ENCODE assay signal across 8 cellular contexts in the genomic region with DNA sequence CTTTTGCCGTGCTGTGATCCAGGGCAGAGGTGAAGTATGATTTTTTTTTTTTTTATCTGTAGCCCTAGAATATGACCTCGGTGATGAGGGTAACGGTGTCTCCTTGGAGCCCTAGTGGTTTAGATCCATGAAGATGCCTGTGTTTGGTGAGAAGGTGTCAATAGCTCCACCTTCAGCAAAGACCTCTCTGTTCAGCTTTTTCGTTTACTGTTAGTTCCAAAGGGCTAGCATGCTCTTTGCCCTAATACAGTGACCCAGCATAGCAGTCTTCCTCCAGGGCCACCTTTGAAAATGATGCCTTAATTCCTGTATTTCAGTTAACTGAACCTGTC. TPM values are rescaled to one million over a fixed set of nuclear protein-coding genes. Genes with fewer than 3 reads are reported as not detected.
DNase-seq lines count a peak whose midpoint lies in the region; ATAC-seq lines count a peak whose summit lies in the region.

No MANE protein-coding gene starts in this region.

- no peaks in the 10 kb centered on the region for H3K9me3 ChIP-seq in duodenal mucosa (ENCODE audit: control insufficient read depth in 1 of 2, low read length in 2 of 2)

- H3K4me3 ChIP-seq in duodenal mucosa (ENCODE audit: low read depth in 1 of 2, low read length in 2 of 2), result peak overlapping the region; percentile 99 to 100

- peaks cover under 1% of the 10 kb centered on the region for H3K9me3 Mint-ChIP-seq in activated CD4-positive, alpha-beta T cell treated with anti-CD3 and anti-CD28 coated beads, Interleukin-2, amount 10 ng/mL, durations not matched to agents 7 days and 5 days
- H3K9me3 Mint-ChIP-seq in natural killer cell treated with Interleukin-12 subunit alpha and Interleukin-12 subunit beta and Interleukin-15 and Interleukin-18, amount 100 ng/mL, for 72 hours, result peaks cover under 1% of the 10 kb centered on the region

- CTCF ChIA-PET in activated CD4-positive, alpha-beta T cell treated with anti-CD3 and anti-CD28 coated beads, Interleukin-2, amount 10 ng/mL, durations not matched to agents 7 days and 5 days (lab: Charles Lee), result interaction anchor here (0.5 to 1.6 kb wide), 3 partner anchors 7 to 26 kb away, joined by 3 to 5 read pairs (median 4); no protein-coding TSS in a partner anchor

- H3K4me1 Mint-ChIP-seq in activated CD4-positive, alpha-beta T cell treated with anti-CD3 and anti-CD28 coated beads, Interleukin-2, amount 10 ng/mL, durations not matched to agents 7 days and 5 days, result peaks cover 37% of the 10 kb centered on the region
- peaks cover 20 to 23% of the 10 kb centered on the region in 2 donors for H3K4me1 Mint-ChIP-seq in natural killer cell treated with Interleukin-12 subunit alpha and Interleukin-12 subunit beta and Interleukin-15 and Interleukin-18, amount 100 ng/mL, for 72 hours (ENCODE audit: low read depth in 2 of 2)

- no peak for ATAC-seq in natural killer cell treated with Interleukin-12 subunit alpha and Interleukin-12 subunit beta and Interleukin-15 and Interleukin-18, amount 100 ng/mL, for 72 hours

- peaks cover 0 to 9% of the 10 kb centered on the region in 2 donors for H3K36me3 ChIP-seq in duodenal mucosa (ENCODE audit: control insufficient read depth in 1 of 2, insufficient read depth in 2 of 2, low read length in 2 of 2)

- peaks cover 29% of the 10 kb centered on the region for H3K36me3 Mint-ChIP-seq in activated CD4-positive, alpha-beta T cell treated with anti-CD3 and anti-CD28 coated beads, Interleukin-2, amount 10 ng/mL, durations not matched to agents 7 days and 5 days (ENCODE audit: low read depth)
- H3K36me3 Mint-ChIP-seq in natural killer cell treated with Interleukin-12 subunit alpha and Interleukin-12 subunit beta and Interleukin-15 and Interleukin-18, amount 100 ng/mL, for 72 hours, result peaks cover 10% of the 10 kb centered on the region

- peak overlapping the region; percentile 93 for H3K27ac ChIP-seq in duodenal mucosa (ENCODE audit: low read depth, low read length)

- H3K27me3 ChIP-seq in duodenal mucosa (ENCODE audit: control insufficient read depth in 1 of 2, insufficient read depth in 2 of 2, low read length in 2 of 2), result no peaks in the 10 kb centered on the region

- peak overlapping the region; percentile 96 to 98 for H3K9ac ChIP-seq in duodenal mucosa (ENCODE audit: low read depth in 1 of 2, low read length in 2 of 2)

- no peak for DNase-seq in activated CD4-positive, alpha-beta T cell treated with anti-CD3 and anti-CD28 coated beads, Interleukin-2, amount 10 ng/mL, durations not matched to agents 7 days and 5 days
- no peak for DNase-seq in activated CD4-positive, alpha-beta T cell treated with anti-CD3 and anti-CD28 coated beads for 1 hour
- peak; percentile 16 for DNase-seq in NCI-H69 (lab: John Stamatoyannopoulos, UW)
- no peak for DNase-seq in natural killer cell treated with Interleukin-12 subunit alpha and Interleukin-12 subunit beta and Interleukin-15 and Interleukin-18, amount 100 ng/mL, for 72 hours (ENCODE audit: low spot score)
- no peak for DNase-seq in NCI-H1436 treated with DMSO at 0.1 percent for 48 hours (lab: John Stamatoyannopoulos, UW)
- no peak for DNase-seq in NCI-H1694 treated with DMSO at 0.1 percent for 48 hours (lab: John Stamatoyannopoulos, UW)
- no peak for DNase-seq in GDM1 (lab: John Stamatoyannopoulos, UW)

- peak overlapping the region; percentile 94 for H3K27ac Mint-ChIP-seq in activated CD4-positive, alpha-beta T cell treated with anti-CD3 and anti-CD28 coated beads, Interleukin-2, amount 10 ng/mL, durations not matched to agents 7 days and 5 days
- H3K27ac Mint-ChIP-seq in natural killer cell treated with Interleukin-12 subunit alpha and Interleukin-12 subunit beta and Interleukin-15 and Interleukin-18, amount 100 ng/mL, for 72 hours, result peak overlapping the region; percentile 94 to 98

- peak overlapping the region; percentile 96 for H3K4me3 Mint-ChIP-seq in activated CD4-positive, alpha-beta T cell treated with anti-CD3 and anti-CD28 coated beads, Interleukin-2, amount 10 ng/mL, durations not matched to agents 7 days and 5 days
- H3K4me3 Mint-ChIP-seq in natural killer cell treated with Interleukin-12 subunit alpha and Interleukin-12 subunit beta and Interleukin-15 and Interleukin-18, amount 100 ng/mL, for 72 hours, result peak overlapping the region; percentile 99

- no peaks in the 10 kb centered on the region for H3K27me3 Mint-ChIP-seq in activated CD4-positive, alpha-beta T cell treated with anti-CD3 and anti-CD28 coated beads, Interleukin-2, amount 10 ng/mL, durations not matched to agents 7 days and 5 days
- no peaks in the 10 kb centered on the region for H3K27me3 Mint-ChIP-seq in natural killer cell treated with Interleukin-12 subunit alpha and Interleukin-12 subunit beta and Interleukin-15 and Interleukin-18, amount 100 ng/mL, for 72 hours

- peaks cover 15 to 26% of the 10 kb centered on the region in 2 donors for H3K4me1 ChIP-seq in duodenal mucosa (ENCODE audit: control insufficient read depth in 1 of 2, insufficient read depth in 2 of 2, low read length in 2 of 2)

- POLR2A ChIA-PET in activated CD4-positive, alpha-beta T cell treated with anti-CD3 and anti-CD28 coated beads, Interleukin-2, amount 10 ng/mL, durations not matched to agents 7 days and 5 days (lab: Charles Lee), result interaction anchor here (1.0 kb wide), 1 partner anchor 106 kb away, joined by 3 read pairs; a partner anchor contains a TSS

RNA-seq across cellular contexts. Expression of a gene that starts 0.7 kb away (rescaled TPM):
- 10 to 100 TPM; 91.3 to 95.4 TPM for total RNA-seq in activated CD4-positive, alpha-beta T cell treated with anti-CD3 and anti-CD28 coated beads, Interleukin-2, amount 10 ng/mL, durations not matched to agents 7 days and 5 days
- 100 to 1,000 TPM in 1 of 2 donors, 10 to 100 TPM in 1; 83.1 to 118 TPM for total RNA-seq in natural killer cell treated with Interleukin-12 subunit alpha and Interleukin-12 subunit beta and Interleukin-15 and Interleukin-18, amount 100 ng/mL, for 72 hours

RNA-seq across cellular contexts. Expression of a gene that starts 6.1 kb away (rescaled TPM):
- 10 to 100 TPM; 54.8 to 63.6 TPM for total RNA-seq in activated CD4-positive, alpha-beta T cell treated with anti-CD3 and anti-CD28 coated beads, Interleukin-2, amount 10 ng/mL, durations not matched to agents 7 days and 5 days
- total RNA-seq in natural killer cell treated with Interleukin-12 subunit alpha and Interleukin-12 subunit beta and Interleukin-15 and Interleukin-18, amount 100 ng/mL, for 72 hours, result 10 to 100 TPM; 38.8 to 68.9 TPM
